In genomic region chr14:102086346-102086971, GRCh38 we compare ENCODE assay signal across 8 cellular contexts. TPM values are rescaled to one million over a fixed set of nuclear protein-coding genes. Genes with fewer than 3 reads are reported as not detected.
DNase-seq lines count a peak whose midpoint lies in the region; ATAC-seq and TF ChIP-seq lines count a peak whose summit lies in the region.

No MANE protein-coding gene starts in this region.

- intact Hi-C loops in Caco-2 (cut with micrococcal nuclease; ENCODE audit: unreplicated experiment) = no loop called here
- intact Hi-C loops in dendritic cell treated with granulocyte-macrophage colony-stimulating factor and Interleukin-4, amounts not matched to agents 40 ng/mL and 50 ng/mL, for 4 days (cut with micrococcal nuclease) = loop anchor here (2.0 to 5.0 kb wide), 2 partner anchors 139 to 230 kb away; no protein-coding TSS in a partner anchor
- intact Hi-C loops in lower lobe of right lung (cut with DNase I) = no loop called here

- peak overlapping the region; percentile 81 for H3K4me3 Mint-ChIP-seq in Caco-2 (ENCODE audit: unreplicated experiment)
- H3K4me3 Mint-ChIP-seq in dendritic cell treated with granulocyte-macrophage colony-stimulating factor and Interleukin-4, amounts not matched to agents 40 ng/mL and 50 ng/mL, for 4 days = peak overlapping the region; percentile 85

- DNase-seq in Caco-2 = peak in 1 of 2 experiments; percentile 43
- DNase-seq in activated CD4-positive, CD25-positive, alpha-beta regulatory T cell treated with anti-CD3 and anti-CD28 coated beads, Interleukin-2, amount 50 U/mL, for 16 hours (ENCODE audit: low read depth, low spot score) = peak; percentile 38
- peak; percentile 73 for DNase-seq in lower lobe of right lung
- peak; percentile 31 for DNase-seq in stimulated activated CD8-positive, alpha-beta memory T cell treated with anti-CD3 and anti-CD28 coated beads, Interleukin-12 subunit alpha, Interleukin-12 subunit beta, amount 100 ng/mL, for 24 hours (ENCODE audit: extremely low read depth)
- no peak for DNase-seq in DMS153 (lab: John Stamatoyannopoulos, UW)

- peaks cover 78% of the 10 kb centered on the region for H3K36me3 Mint-ChIP-seq in Caco-2 (ENCODE audit: insufficient read depth, unreplicated experiment)
- H3K36me3 Mint-ChIP-seq in dendritic cell treated with granulocyte-macrophage colony-stimulating factor and Interleukin-4, amounts not matched to agents 40 ng/mL and 50 ng/mL, for 4 days (ENCODE audit: low read depth) = peaks cover 57% of the 10 kb centered on the region

- peaks cover 4% of the 10 kb centered on the region; the same call in 1 of the 2 replicates for H3K36me3 ChIP-seq in Caco-2 (ENCODE audit: control insufficient read depth, insufficient read depth, low read length)
- H3K36me3 ChIP-seq in KOPT-K1 (ENCODE audit: insufficient read depth, low read length) = peaks cover 50% of the 10 kb centered on the region
- peaks cover 46% of the 10 kb centered on the region for H3K36me3 ChIP-seq in lower lobe of right lung

- peak overlapping the region; percentile 87 for H3K4me3 ChIP-seq in Caco-2 (ENCODE audit: low read depth, low read length)
- H3K4me3 ChIP-seq in lower lobe of right lung = peak overlapping the region; percentile 77

- H3K9me3 ChIP-seq in Caco-2 = no peaks in the 10 kb centered on the region
- no peaks in the 10 kb centered on the region for H3K9me3 ChIP-seq in KOPT-K1 (ENCODE audit: insufficient read depth, low read length, poor library complexity, severe bottlenecking)
- H3K9me3 ChIP-seq in lower lobe of right lung = no peaks in the 10 kb centered on the region

- POLR2A ChIA-PET in Caco-2 (lab: Charles Lee) = no interaction called here

- no TSS peak for BruUV-seq in Caco-2 (replicated peaks; lab: Mats Ljungman, UMichigan)

- peak overlapping the region; percentile 97 for H3K27ac ChIP-seq in KOPT-K1 (ENCODE audit: low read depth, low read length, poor library complexity, severe bottlenecking)
- peak overlapping the region; percentile 98 for H3K27ac ChIP-seq in lower lobe of right lung

- H3K4me1 ChIP-seq in Caco-2 = peaks cover 33% of the 10 kb centered on the region
- peaks cover 59% of the 10 kb centered on the region for H3K4me1 ChIP-seq in lower lobe of right lung

- TF ChIP-seq CTCF in Caco-2 (IDR thresholded peaks at IDR 0.05; ENCODE audit: insufficient read depth in 1 of 2, low read depth in 1 of 2, low read length in 1 of 2, severe bottlenecking in 1 of 2, unreplicated experiment in 1 of 2) (no peak), lower lobe of right lung (IDR thresholded peaks at IDR 0.05) (no peak)

- H3K27me3 ChIP-seq in Caco-2 (replicated peaks; ENCODE audit: control insufficient read depth, insufficient read depth, low read length) (no peaks in the 10 kb centered on the region), lower lobe of right lung (ENCODE audit: low read depth) (no peaks in the 10 kb centered on the region)

- no peaks in the 10 kb centered on the region for H3K27me3 Mint-ChIP-seq in Caco-2 (ENCODE audit: insufficient read depth, unreplicated experiment)
- peaks cover 2% of the 10 kb centered on the region for H3K27me3 Mint-ChIP-seq in dendritic cell treated with granulocyte-macrophage colony-stimulating factor and Interleukin-4, amounts not matched to agents 40 ng/mL and 50 ng/mL, for 4 days

- H3K9me3 Mint-ChIP-seq in Caco-2 (ENCODE audit: unreplicated experiment) = no peaks in the 10 kb centered on the region
- no peaks in the 10 kb centered on the region for H3K9me3 Mint-ChIP-seq in dendritic cell treated with granulocyte-macrophage colony-stimulating factor and Interleukin-4, amounts not matched to agents 40 ng/mL and 50 ng/mL, for 4 days

- CTCF ChIA-PET in Caco-2 (lab: Charles Lee) = no interaction called here

- peak overlapping the region; percentile 71 for H3K27ac Mint-ChIP-seq in Caco-2 (ENCODE audit: unreplicated experiment)
- H3K27ac Mint-ChIP-seq in dendritic cell treated with granulocyte-macrophage colony-stimulating factor and Interleukin-4, amounts not matched to agents 40 ng/mL and 50 ng/mL, for 4 days = peak overlapping the region; percentile 98

- ATAC-seq in GM21447 (IDR thresholded peaks at IDR 0.05; ENCODE audit: unreplicated experiment) = peak; percentile 28
- ATAC-seq in lower lobe of right lung = peak; percentile 18 to 46

- peaks cover 30% of the 10 kb centered on the region for H3K4me1 Mint-ChIP-seq in Caco-2 (ENCODE audit: low read depth, unreplicated experiment)
- peaks cover 60% of the 10 kb centered on the region for H3K4me1 Mint-ChIP-seq in dendritic cell treated with granulocyte-macrophage colony-stimulating factor and Interleukin-4, amounts not matched to agents 40 ng/mL and 50 ng/mL, for 4 days (ENCODE audit: low read depth)

RNA-seq across cellular contexts. Expression of gene HSP90AA1, which starts 0.4 kb away (rescaled TPM):
- 464 and 478 TPM in 2 replicates for total RNA-seq in Caco-2 (2022)
- 540 TPM for total RNA-seq in lower lobe of right lung

RNA-seq across cellular contexts. Expression of gene WDR20, which starts 53.2 kb away (rescaled TPM):
- total RNA-seq in Caco-2 (2022) (32.5 and 34.0 TPM in 2 replicates), lower lobe of right lung (26.2 TPM)
